16 cellular contexts compared by ENCODE assay signal in the genomic region with DNA sequence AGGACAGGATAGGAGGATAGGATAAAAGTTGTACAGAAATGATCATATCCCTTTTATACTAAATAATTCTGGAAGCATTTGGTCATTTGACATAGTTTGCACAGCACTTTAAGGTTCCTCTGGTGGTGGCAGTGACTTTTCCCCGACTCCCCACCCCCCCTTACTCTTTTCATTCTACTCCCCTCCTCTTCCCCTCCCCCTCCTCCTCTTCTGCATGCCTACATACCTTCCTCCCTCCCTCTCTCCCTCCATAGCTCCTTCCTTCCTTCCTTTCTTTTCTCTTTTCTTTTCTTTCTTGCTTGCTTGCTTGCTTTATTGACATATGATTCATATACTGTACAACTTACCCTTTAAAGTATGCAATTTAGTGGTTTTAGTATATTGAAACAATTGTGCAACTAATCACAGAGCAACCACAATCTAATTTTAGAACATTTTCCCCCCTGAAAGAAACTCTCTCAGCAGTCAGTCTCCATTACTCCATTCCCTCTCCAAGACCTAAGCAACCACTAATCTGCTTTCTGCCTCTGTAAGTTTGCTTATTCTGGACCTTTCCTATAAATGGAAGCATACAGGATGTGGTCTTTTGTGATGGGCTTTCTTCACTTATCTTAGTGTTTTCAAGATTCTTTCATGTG.
DNase-seq lines count a peak whose midpoint lies in the region; ATAC-seq and TF ChIP-seq lines count a peak whose summit lies in the region.
"Had no signal": no experiment of that assay in that cellular context is flagged by ENCODE, and none has a peak within 500 bp of the region (broad histone marks: within the 10 kb centered on the region; RNA-seq: fewer than 3 reads in every experiment).

No MANE protein-coding gene starts in this region.

- peaks cover 11% of the 10 kb centered on the region for H3K4me1 Mint-ChIP-seq in activated naive CD8-positive, alpha-beta T cell (ENCODE audit: low read depth)
- peaks cover 9% of the 10 kb centered on the region for H3K4me1 Mint-ChIP-seq in activated naive CD8-positive, alpha-beta T cell treated with anti-CD3 and anti-CD28 coated beads for 36 hours
- peaks cover 14% of the 10 kb centered on the region for H3K4me1 Mint-ChIP-seq in stimulated activated naive CD8-positive, alpha-beta T cell treated with anti-CD3 and anti-CD28 coated beads, Interleukin-15, Interleukin-2, amounts not matched to agents 100 ng/mL and 50 ng/mL, for 24 hours (ENCODE audit: low read depth)

- no peak overlapping the region for H3K4me3 ChIP-seq in SJSA1
- no peak overlapping the region for H3K4me3 ChIP-seq in fibroblast of pulmonary artery (replicated peaks; ENCODE audit: low read depth, low read length)
- H3K4me3 ChIP-seq: A549 had no signal

- H3K27ac ChIP-seq in SJSA1, result peak overlapping the region; percentile 27
- H3K27ac ChIP-seq: A549 had no signal

- peak overlapping the region; percentile 5 for H3K27ac Mint-ChIP-seq in activated naive CD8-positive, alpha-beta T cell
- H3K27ac Mint-ChIP-seq in activated naive CD8-positive, alpha-beta T cell treated with anti-CD3 and anti-CD28 coated beads for 36 hours, result no peak overlapping the region
- peak overlapping the region; percentile 4 for H3K27ac Mint-ChIP-seq in stimulated activated naive CD8-positive, alpha-beta T cell treated with anti-CD3 and anti-CD28 coated beads, Interleukin-15, Interleukin-2, amounts not matched to agents 100 ng/mL and 50 ng/mL, for 24 hours
- H3K27ac Mint-ChIP-seq: activated CD8-positive, alpha-beta T cell treated with anti-CD3 and anti-CD28 coated beads, Interleukin-2, amount 10 ng/mL, durations not matched to agents 7 days and 5 days; naive thymus-derived CD8-positive, alpha-beta T cell had no signal

- H3K27me3 ChIP-seq in SJSA1 (replicated peaks), result no peaks in the 10 kb centered on the region

- H3K4me1 ChIP-seq in SJSA1 (replicated peaks), result peaks cover 12% of the 10 kb centered on the region
- H3K4me1 ChIP-seq: A549 had no signal

- ATAC-seq in HG03354 (IDR thresholded peaks at IDR 0.05; ENCODE audit: poor library complexity, severe bottlenecking, unreplicated experiment), result no peak
- ATAC-seq: A549; activated CD8-positive, alpha-beta T cell treated with anti-CD3 and anti-CD28 coated beads, Interleukin-2, amount 10 ng/mL, durations not matched to agents 7 days and 5 days; naive thymus-derived CD8-positive, alpha-beta T cell had no signal

- no peaks in the 10 kb centered on the region for H3K9me3 Mint-ChIP-seq in activated naive CD8-positive, alpha-beta T cell (ENCODE audit: low read depth)
- H3K9me3 Mint-ChIP-seq in activated naive CD8-positive, alpha-beta T cell treated with anti-CD3 and anti-CD28 coated beads for 36 hours, result no peaks in the 10 kb centered on the region
- H3K9me3 Mint-ChIP-seq in stimulated activated naive CD8-positive, alpha-beta T cell treated with anti-CD3 and anti-CD28 coated beads, Interleukin-15, Interleukin-2, amounts not matched to agents 100 ng/mL and 50 ng/mL, for 24 hours, result no peaks in the 10 kb centered on the region
- H3K9me3 Mint-ChIP-seq: naive thymus-derived CD8-positive, alpha-beta T cell had no signal

- no peaks in the 10 kb centered on the region for H3K36me3 ChIP-seq in SJSA1

- H3K27me3 Mint-ChIP-seq in activated naive CD8-positive, alpha-beta T cell, result no peaks in the 10 kb centered on the region
- H3K27me3 Mint-ChIP-seq in activated naive CD8-positive, alpha-beta T cell treated with anti-CD3 and anti-CD28 coated beads for 36 hours, result no peaks in the 10 kb centered on the region
- H3K27me3 Mint-ChIP-seq in stimulated activated naive CD8-positive, alpha-beta T cell treated with anti-CD3 and anti-CD28 coated beads, Interleukin-15, Interleukin-2, amounts not matched to agents 100 ng/mL and 50 ng/mL, for 24 hours, result no peaks in the 10 kb centered on the region
- H3K27me3 Mint-ChIP-seq: naive thymus-derived CD8-positive, alpha-beta T cell had no signal

- TF ChIP-seq CTCF in fibroblast of pulmonary artery (IDR thresholded peaks at IDR 0.05; ENCODE audit: low read length, missing control alignments), result no peak

- no peaks in the 10 kb centered on the region for H3K9me3 ChIP-seq in SJSA1 (replicated peaks)
- H3K9me3 ChIP-seq: A549 had no signal

- H3K4me3 Mint-ChIP-seq in activated naive CD8-positive, alpha-beta T cell, result no peak overlapping the region
- H3K4me3 Mint-ChIP-seq in activated naive CD8-positive, alpha-beta T cell treated with anti-CD3 and anti-CD28 coated beads for 36 hours, result no peak overlapping the region
- no peak overlapping the region for H3K4me3 Mint-ChIP-seq in stimulated activated naive CD8-positive, alpha-beta T cell treated with anti-CD3 and anti-CD28 coated beads, Interleukin-15, Interleukin-2, amounts not matched to agents 100 ng/mL and 50 ng/mL, for 24 hours
- H3K4me3 Mint-ChIP-seq: activated CD8-positive, alpha-beta T cell treated with anti-CD3 and anti-CD28 coated beads, Interleukin-2, amount 10 ng/mL, durations not matched to agents 7 days and 5 days; naive thymus-derived CD8-positive, alpha-beta T cell had no signal

- no peak for DNase-seq in activated naive CD8-positive, alpha-beta T cell treated with anti-CD3 and anti-CD28 coated beads for 36 hours
- DNase-seq in SJSA1 (ENCODE audit: low read depth in 1 of 2, low spot score in 2 of 2) (peak in 1 of 2 experiments; percentile 58), fibroblast of pulmonary artery (ENCODE audit: low read depth) (peak; percentile 73), putamen (ENCODE audit: low spot score) (no peak), activated gamma-delta T cell (lab: John Stamatoyannopoulos, UW) (no peak)
- DNase-seq: activated CD8-positive, alpha-beta T cell treated with anti-CD3 and anti-CD28 coated beads, Interleukin-2, amount 10 ng/mL, durations not matched to agents 7 days and 5 days; anterior cingulate cortex; head of caudate nucleus; naive thymus-derived CD8-positive, alpha-beta T cell; NCI-H146; SHP77; stimulated activated CD4-positive, alpha-beta T cell treated with anti-CD3 and anti-CD28 coated beads, Interleukin-4, amount 100 ng/mL, for 4 hours had no signal

- H3K36me3 Mint-ChIP-seq in activated naive CD8-positive, alpha-beta T cell, result peaks cover 7% of the 10 kb centered on the region
- no peaks in the 10 kb centered on the region for H3K36me3 Mint-ChIP-seq in activated naive CD8-positive, alpha-beta T cell treated with anti-CD3 and anti-CD28 coated beads for 36 hours
- H3K36me3 Mint-ChIP-seq in stimulated activated naive CD8-positive, alpha-beta T cell treated with anti-CD3 and anti-CD28 coated beads, Interleukin-15, Interleukin-2, amounts not matched to agents 100 ng/mL and 50 ng/mL, for 24 hours (ENCODE audit: low read depth), result peaks cover 11% of the 10 kb centered on the region
